In genomic region chr6:33813246-33813904, GRCh38 we compare ENCODE assay signal across 17 cellular contexts. TPM values are rescaled to one million over a fixed set of nuclear protein-coding genes. Genes with fewer than 3 reads are reported as not detected.
DNase-seq lines count a peak whose midpoint lies in the region; ATAC-seq lines count a peak whose summit lies in the region.
"Had no signal": no experiment of that assay in that cellular context is flagged by ENCODE, and none has a peak within 500 bp of the region (broad histone marks: within the 10 kb centered on the region; RNA-seq: fewer than 3 reads in every experiment).

No MANE protein-coding gene starts in this region.

- intact Hi-C loops in Right ventricle myocardium superior (cut with DNase I) (no loop called here), right cardiac atrium (cut with DNase I) (no loop called here)

- H3K4me1 ChIP-seq in right cardiac atrium (ENCODE audit: control insufficient read depth, insufficient read depth, low read length) (no peaks in the 10 kb centered on the region), HUES64 (ENCODE audit: insufficient read depth, low read length) (peaks cover 51% of the 10 kb centered on the region), iPS-20b (ENCODE audit: insufficient read depth, low read length) (peaks cover 42% of the 10 kb centered on the region)
- H3K4me1 ChIP-seq: A549, Peyer's patch had no signal

- H3K9me3 ChIP-seq in right cardiac atrium (ENCODE audit: control insufficient read depth, low read length) (no peaks in the 10 kb centered on the region), HUES64 (ENCODE audit: insufficient read depth, low read depth, low read length) (no peaks in the 10 kb centered on the region), iPS-20b (ENCODE audit: insufficient read depth, low read depth, low read length) (no peaks in the 10 kb centered on the region)
- H3K9me3 ChIP-seq: A549, BE2C, Peyer's patch, SJCRH30 had no signal

- 62% methylated on average over 16 of the region's 16 CpGs for WGBS in right cardiac atrium
- 65% methylated on average over 16 of the region's 16 CpGs for WGBS in HUES64

- H3K9ac ChIP-seq in HUES64 (ENCODE audit: low read depth, low read length), result no peak overlapping the region
- H3K9ac ChIP-seq in iPS-20b (ENCODE audit: low read depth, low read length), result peak overlapping the region; percentile 17; the same call in 1 of the 2 replicates

- H3K27me3 ChIP-seq in right cardiac atrium (ENCODE audit: control insufficient read depth, insufficient read depth), result no peaks in the 10 kb centered on the region
- H3K27me3 ChIP-seq in HUES64 (ENCODE audit: insufficient read depth, low read length), result no peaks in the 10 kb centered on the region
- no peaks in the 10 kb centered on the region for H3K27me3 ChIP-seq in iPS-20b (ENCODE audit: insufficient read depth, low read length)
- H3K27me3 ChIP-seq: BE2C, Peyer's patch had no signal

- ATAC-seq in Right ventricle myocardium superior (ENCODE audit: poor library complexity), result no peak
- ATAC-seq in right cardiac atrium, result no peak
- no peak for ATAC-seq in HG02623 (IDR thresholded peaks at IDR 0.05; ENCODE audit: unreplicated experiment)

- DNase-seq in Right ventricle myocardium superior (peak; percentile 17), right cardiac atrium (no peak), amniotic stem cell (lab: John Stamatoyannopoulos, UW) (no peak), NCI-H187 (lab: John Stamatoyannopoulos, UW) (no peak)
- DNase-seq: NCI-H1694 treated with DMSO at 0.1 percent for 48 hours; NCI-H2107; NCI-H510A; NK-92 treated with Interleukin-12 subunit alpha and Interleukin-12 subunit beta, amount 100 ng/mL, for 24 hours had no signal

- H3K36me3 ChIP-seq in HUES64 (ENCODE audit: insufficient read depth, low read length) (no peaks in the 10 kb centered on the region), iPS-20b (ENCODE audit: insufficient read depth, low read depth, low read length) (no peaks in the 10 kb centered on the region)
- H3K36me3 ChIP-seq: BE2C, Peyer's patch, SJCRH30 had no signal

- H3K4me3 ChIP-seq in right cardiac atrium (ENCODE audit: low read length), result no peak overlapping the region
- H3K4me3 ChIP-seq in HUES64 (ENCODE audit: low read length), result no peak overlapping the region
- 0 out of 2 replicates have a peak overlapping the region, but pooled peaks have one; percentile 7 for H3K4me3 ChIP-seq in iPS-20b (ENCODE audit: low read length)
- H3K4me3 ChIP-seq: A549, GM12878, Peyer's patch, SJCRH30 had no signal

- H3K27ac ChIP-seq in right cardiac atrium (ENCODE audit: low read length), result no peak overlapping the region
- H3K27ac ChIP-seq in HUES64 (ENCODE audit: low read depth, low read length), result peak overlapping the region; percentile 42
- H3K27ac ChIP-seq in iPS-20b (ENCODE audit: low read length), result no peak overlapping the region
- H3K27ac ChIP-seq: A549, Peyer's patch, SJCRH30 had no signal

RNA-seq across cellular contexts. Expression of gene MLN, which starts 9.6 kb away (rescaled TPM):
- total RNA-seq in Right ventricle myocardium superior, result not detected
- total RNA-seq in right cardiac atrium, result not detected
- not detected for polyA plus RNA-seq in right cardiac atrium
- polyA plus RNA-seq in HUES64 (2013, experiment 1 of 2), result not detected
- polyA plus RNA-seq in HUES64 (2013, experiment 2 of 2), result not detected
- total RNA-seq: GM12878, MCF 10A, Peyer's patch, SJCRH30 had no signal
- polyA plus RNA-seq: A549, GM12878 had no signal

RNA-seq across cellular contexts. Expression of gene LEMD2, which starts 24.4 kb away (rescaled TPM):
- 19.1 TPM for total RNA-seq in Right ventricle myocardium superior
- total RNA-seq in right cardiac atrium, result 10 to 100 TPM; 29.5 to 34.6 (median 32.9) TPM
- 33.2 TPM for polyA plus RNA-seq in right cardiac atrium
- polyA plus RNA-seq in HUES64 (2013, experiment 1 of 2), result 34.2 TPM
- polyA plus RNA-seq in HUES64 (2013, experiment 2 of 2), result 32.4 TPM
